In genomic region chr4:98242063-98242462, GRCh38 we compare ENCODE assay signal across 36 cellular contexts.
"Had no signal": no experiment of that assay in that cellular context is flagged by ENCODE, and none has a peak within 500 bp of the region (broad histone marks: within the 10 kb centered on the region; RNA-seq: fewer than 3 reads in every experiment).

No MANE protein-coding gene starts in this region.

- DNase-seq: activated effector memory CD4-positive, alpha-beta T cell treated with anti-CD3 and anti-CD28 coated beads, Interleukin-2, amount 50 U/mL, for 16 hours; activated effector memory CD4-positive, alpha-beta T cell treated with Interleukin-2 at 50 U/mL for 16 hours; activated gamma-delta T cell; activated gamma-delta T cell treated with Interleukin-2 at 50 U/mL for 16 hours; activated naive CD4-positive, alpha-beta T cell; activated naive CD4-positive, alpha-beta T cell treated with anti-CD3 and anti-CD28 coated beads for 36 hours; activated naive CD4-positive, alpha-beta T cell treated with anti-CD3 and anti-CD28 coated beads, Interleukin-2, amount 10 ng/mL, durations not matched to agents 7 days and 5 days; activated naive CD4-positive, alpha-beta T cell treated with anti-CD3 and anti-CD28 coated beads, Interleukin-2, amount 50 U/mL, for 16 hours; activated naive CD4-positive, alpha-beta T cell treated with Interleukin-2 at 50 U/mL for 16 hours; activated naive CD8-positive, alpha-beta T cell treated with anti-CD3 and anti-CD28 coated beads for 36 hours; activated naive CD8-positive, alpha-beta T cell treated with anti-CD3 and anti-CD28 coated beads, Interleukin-2, amount 10 ng/mL, durations not matched to agents 7 days and 5 days; activated naive CD8-positive, alpha-beta T cell treated with anti-CD3 and anti-CD28 coated beads, Interleukin-2, amount 50 U/mL, for 24 hours; activated T-cell treated with anti-CD3 and anti-CD28 coated beads, Interleukin-2, amount 50 U/mL, for 4 hours; activated T-cell treated with anti-CD3 and anti-CD28 coated beads, Interleukin-2, amount 50 U/mL, for 48 hours; activated T-cell treated with anti-CD3 and anti-CD28 coated beads, Interleukin-2, amount 50 U/mL, for 72 hours; adrenal gland; amniotic stem cell; amygdala; anterior cingulate cortex; aorta; body of pancreas; brain microvascular endothelial cell; caudate nucleus; central memory CD4-positive, alpha-beta T cell; cerebellar nuclear complex had no signal

- H3K9me3 ChIP-seq: adrenal gland, ascending aorta, body of pancreas, breast epithelium had no signal

- H3K36me3 Mint-ChIP-seq: activated naive CD4-positive, alpha-beta T cell treated with anti-CD3 and anti-CD28 coated beads, Interleukin-2, amount 10 ng/mL, durations not matched to agents 7 days and 5 days; activated naive CD8-positive, alpha-beta T cell treated with anti-CD3 and anti-CD28 coated beads, Interleukin-2, amount 10 ng/mL, durations not matched to agents 7 days and 5 days; brain had no signal

- H3K27ac ChIP-seq: adrenal gland, ascending aorta, body of pancreas, brain microvascular endothelial cell, breast epithelium, cardiac muscle cell had no signal

- H3K4me3 Mint-ChIP-seq: activated naive CD4-positive, alpha-beta T cell treated with anti-CD3 and anti-CD28 coated beads for 36 hours; activated naive CD4-positive, alpha-beta T cell treated with anti-CD3 and anti-CD28 coated beads, Interleukin-2, amount 10 ng/mL, durations not matched to agents 7 days and 5 days; activated naive CD4-positive, alpha-beta T cell treated with anti-CD3 and anti-CD28 coated beads, Interleukin-2, amount 50 U/mL, for 24 hours; activated naive CD8-positive, alpha-beta T cell; activated naive CD8-positive, alpha-beta T cell treated with anti-CD3 and anti-CD28 coated beads for 36 hours; activated naive CD8-positive, alpha-beta T cell treated with anti-CD3 and anti-CD28 coated beads, Interleukin-2, amount 10 ng/mL, durations not matched to agents 7 days and 5 days; activated naive CD8-positive, alpha-beta T cell treated with anti-CD3 and anti-CD28 coated beads, Interleukin-2, amount 50 U/mL, for 24 hours; activated T-cell treated with anti-CD3 and anti-CD28 coated beads, Interleukin-2, amount 50 U/mL, for 4 hours; activated T-cell treated with anti-CD3 and anti-CD28 coated beads, Interleukin-2, amount 50 U/mL, for 72 hours; activated T-helper 1 cell treated with anti-CD3 and anti-CD28 coated beads, Interleukin-12 subunit alpha, Interleukin-12 subunit beta, Interleukin-2, Interleukin-4 antibody, amounts not matched to agents 30 ng/mL and 10 ng/mL and 1 ng/mL, durations not matched to agents 14 hours and 24 hours and 36 hours; activated T-helper 17 cell treated with anti-CD3 and anti-CD28 coated beads, Interleukin-2, amount 50 U/mL, for 72 hours; brain; central memory CD8-positive, alpha-beta T cell had no signal

- H3K4me1 ChIP-seq: adrenal gland, ascending aorta, body of pancreas, breast epithelium had no signal

- H3K9me3 Mint-ChIP-seq: activated naive CD4-positive, alpha-beta T cell treated with anti-CD3 and anti-CD28 coated beads for 36 hours; activated naive CD4-positive, alpha-beta T cell treated with anti-CD3 and anti-CD28 coated beads, Interleukin-2, amount 10 ng/mL, durations not matched to agents 7 days and 5 days; activated naive CD8-positive, alpha-beta T cell treated with anti-CD3 and anti-CD28 coated beads for 36 hours; activated naive CD8-positive, alpha-beta T cell treated with anti-CD3 and anti-CD28 coated beads, Interleukin-2, amount 10 ng/mL, durations not matched to agents 7 days and 5 days; activated naive CD8-positive, alpha-beta T cell treated with anti-CD3 and anti-CD28 coated beads, Interleukin-2, amount 50 U/mL, for 24 hours; activated T-cell treated with anti-CD3 and anti-CD28 coated beads, Interleukin-2, amount 50 U/mL, for 4 hours; activated T-helper 17 cell treated with anti-CD3 and anti-CD28 coated beads, Interleukin-2, amount 50 U/mL, for 72 hours; central memory CD8-positive, alpha-beta T cell had no signal

- H3K36me3 ChIP-seq: adrenal gland, ascending aorta, brain microvascular endothelial cell, breast epithelium, cardiac muscle cell had no signal

- H3K27me3 ChIP-seq: adrenal gland, ascending aorta, body of pancreas, brain microvascular endothelial cell, breast epithelium, cardiac muscle cell had no signal

- H3K27ac Mint-ChIP-seq: activated naive CD4-positive, alpha-beta T cell treated with anti-CD3 and anti-CD28 coated beads for 36 hours; activated naive CD4-positive, alpha-beta T cell treated with anti-CD3 and anti-CD28 coated beads, Interleukin-2, amount 10 ng/mL, durations not matched to agents 7 days and 5 days; activated naive CD4-positive, alpha-beta T cell treated with anti-CD3 and anti-CD28 coated beads, Interleukin-2, amount 50 U/mL, for 24 hours; activated naive CD4-positive, alpha-beta T cell treated with anti-CD3 and anti-CD28 coated beads, Interleukin-2, amount 50 U/mL, for 72 hours; activated naive CD8-positive, alpha-beta T cell; activated naive CD8-positive, alpha-beta T cell treated with anti-CD3 and anti-CD28 coated beads for 36 hours; activated naive CD8-positive, alpha-beta T cell treated with anti-CD3 and anti-CD28 coated beads, Interleukin-2, amount 10 ng/mL, durations not matched to agents 7 days and 5 days; activated naive CD8-positive, alpha-beta T cell treated with anti-CD3 and anti-CD28 coated beads, Interleukin-2, amount 50 U/mL, for 24 hours; activated T-cell treated with anti-CD3 and anti-CD28 coated beads, Interleukin-2, amount 50 U/mL, for 72 hours; activated T-helper 1 cell treated with anti-CD3 and anti-CD28 coated beads, Interleukin-12 subunit alpha, Interleukin-12 subunit beta, Interleukin-2, Interleukin-4 antibody, amounts not matched to agents 30 ng/mL and 10 ng/mL and 1 ng/mL, durations not matched to agents 14 hours and 24 hours and 36 hours; activated T-helper 17 cell treated with anti-CD3 and anti-CD28 coated beads, Interleukin-2, amount 50 U/mL, for 72 hours; activated T-helper 2 cell treated with anti-CD3 and anti-CD28 coated beads, Interferon-gamma antibody, Interleukin-2, Interleukin-4, amounts not matched to agents 10 μg/mL and 5 μg/mL and 100 μg/mL, durations not matched to agents 14 hours and 24 hours and 36 hours; brain had no signal

- ATAC-seq: activated naive CD4-positive, alpha-beta T cell treated with anti-CD3 and anti-CD28 coated beads, Interleukin-2, amount 50 U/mL, for 72 hours; activated naive CD8-positive, alpha-beta T cell treated with anti-CD3 and anti-CD28 coated beads, Interleukin-2, amount 50 U/mL, for 24 hours; activated T-cell treated with anti-CD3 and anti-CD28 coated beads, Interleukin-2, amount 50 U/mL, for 4 hours; activated T-cell treated with anti-CD3 and anti-CD28 coated beads, Interleukin-2, amount 50 U/mL, for 72 hours; activated T-helper 17 cell treated with anti-CD3 and anti-CD28 coated beads, Interleukin-2, amount 50 U/mL, for 72 hours; body of pancreas had no signal

- H3K4me1 Mint-ChIP-seq: activated naive CD4-positive, alpha-beta T cell treated with anti-CD3 and anti-CD28 coated beads, Interleukin-2, amount 10 ng/mL, durations not matched to agents 7 days and 5 days; activated naive CD4-positive, alpha-beta T cell treated with anti-CD3 and anti-CD28 coated beads, Interleukin-2, amount 50 U/mL, for 24 hours; activated naive CD8-positive, alpha-beta T cell treated with anti-CD3 and anti-CD28 coated beads for 36 hours; activated naive CD8-positive, alpha-beta T cell treated with anti-CD3 and anti-CD28 coated beads, Interleukin-2, amount 10 ng/mL, durations not matched to agents 7 days and 5 days; activated naive CD8-positive, alpha-beta T cell treated with anti-CD3 and anti-CD28 coated beads, Interleukin-2, amount 50 U/mL, for 24 hours; activated T-helper 17 cell treated with anti-CD3 and anti-CD28 coated beads, Interleukin-2, amount 50 U/mL, for 72 hours; brain; central memory CD8-positive, alpha-beta T cell had no signal

- H3K4me3 ChIP-seq: adrenal gland, ascending aorta, body of pancreas, breast epithelium, cardiac muscle cell had no signal
